ENCODE assay signal across 11 cellular contexts in genomic region chr15:70260096-70260495, GRCh38.
DNase-seq lines count a peak whose midpoint lies in the region; ATAC-seq and TF ChIP-seq lines count a peak whose summit lies in the region.
"Had no signal": no experiment of that assay in that cellular context is flagged by ENCODE, and none has a peak within 500 bp of the region (broad histone marks: within the 10 kb centered on the region; RNA-seq: fewer than 3 reads in every experiment).

No MANE protein-coding gene starts in this region.

- peaks cover 53% of the 10 kb centered on the region for H3K4me1 ChIP-seq in BLaER1

- H3K9me3 Mint-ChIP-seq in CD4-positive, alpha-beta T cell, result no peaks in the 10 kb centered on the region
- peaks cover 0 to 1% (median 0%) of the 10 kb centered on the region in 6 donors for H3K9me3 Mint-ChIP-seq in immature natural killer cell
- no peaks in the 10 kb centered on the region for H3K9me3 Mint-ChIP-seq in osteocyte (ENCODE audit: unreplicated experiment)

- H3K27me3 Mint-ChIP-seq in CD4-positive, alpha-beta T cell, result no peaks in the 10 kb centered on the region
- H3K27me3 Mint-ChIP-seq in immature natural killer cell (ENCODE audit: low read depth in 3 of 3), result peaks cover 6 to 16% (median 14%) of the 10 kb centered on the region in 3 donors
- peaks cover 77% of the 10 kb centered on the region for H3K27me3 Mint-ChIP-seq in osteocyte (ENCODE audit: unreplicated experiment)

- H3K4me3 Mint-ChIP-seq in CD4-positive, alpha-beta T cell, result peak overlapping the region; percentile 1
- H3K4me3 Mint-ChIP-seq in immature natural killer cell, result peak overlapping the region in 4 of 5 donors; percentile 76 to 93 (median 86)
- H3K4me3 Mint-ChIP-seq in osteocyte (ENCODE audit: unreplicated experiment), result no peak overlapping the region

- POLR2A ChIA-PET in CD4-positive, alpha-beta T cell (lab: Charles Lee), result interaction anchor here (0.6 kb wide), 1 partner anchor 271 kb away, joined by 3 read pairs; no protein-coding TSS in a partner anchor

- no peak overlapping the region for H3K27ac ChIP-seq in BLaER1
- no peak overlapping the region for H3K27ac ChIP-seq in CD4-positive, alpha-beta T cell (ENCODE audit: low read depth, low read length)
- H3K27ac ChIP-seq: pancreas had no signal

- 0 out of 2 replicates have a peak, but pooled peaks cover 3% of the 10 kb centered on the region for H3K9me3 ChIP-seq in BLaER1
- no peaks in the 10 kb centered on the region for H3K9me3 ChIP-seq in CD4-positive, alpha-beta T cell (ENCODE audit: control insufficient read depth, low read length)
- H3K9me3 ChIP-seq: pancreas had no signal

- no peak for DNase-seq in CD4-positive, alpha-beta T cell
- DNase-seq in RPMI8226, result peak; percentile 51
- DNase-seq in immature natural killer cell, result no peak
- DNase-seq in osteocyte (ENCODE audit: extremely low spot score, unreplicated experiment), result no peak
- no peak for DNase-seq in stimulated activated CD4-positive, alpha-beta T cell treated with anti-CD3 and anti-CD28 coated beads, Interleukin-1b, Interleukin-23, amount 100 ng/mL, for 48 hours
- DNase-seq: NCI-H1417 treated with DMSO at 0.1 percent for 48 hours; stimulated activated CD4-positive, alpha-beta T cell treated with anti-CD3 and anti-CD28 coated beads, Interleukin-4, amount 100 ng/mL, for 1 hour; stimulated activated CD8-positive, alpha-beta memory T cell treated with anti-CD3 and anti-CD28 coated beads, Interleukin-4, amount 100 ng/mL, for 48 hours had no signal

- ATAC-seq in CD4-positive, alpha-beta T cell (ENCODE audit: poor library complexity), result no peak
- ATAC-seq in GM19023 (IDR thresholded peaks at IDR 0.05; ENCODE audit: unreplicated experiment), result no peak
- ATAC-seq: pancreas had no signal

- TF ChIP-seq CTCF in CD4-positive, alpha-beta T cell (IDR thresholded peaks at IDR 0.05), result no peak
- TF ChIP-seq CTCF in osteocyte (IDR thresholded peaks at IDR 0.05), result no peak

- peak overlapping the region; percentile 90 for H3K4me2 ChIP-seq in BLaER1

- H3K27ac Mint-ChIP-seq in CD4-positive, alpha-beta T cell, result peak overlapping the region; percentile 84
- H3K27ac Mint-ChIP-seq in immature natural killer cell (peak overlapping the region in 3 of 6 donors; percentile 39 to 94 (median 74)), osteocyte (ENCODE audit: unreplicated experiment) (no peak overlapping the region)

- no peak overlapping the region for H3K4me3 ChIP-seq in BLaER1
- H3K4me3 ChIP-seq: pancreas had no signal

- no peak overlapping the region for H3K9ac ChIP-seq in BLaER1

- CTCF ChIA-PET in CD4-positive, alpha-beta T cell (lab: Charles Lee), result no interaction called here

- peaks cover 60% of the 10 kb centered on the region for H3K4me1 Mint-ChIP-seq in CD4-positive, alpha-beta T cell (ENCODE audit: low read depth)
- peaks cover 44 to 71% of the 10 kb centered on the region in 2 donors for H3K4me1 Mint-ChIP-seq in immature natural killer cell
- H3K4me1 Mint-ChIP-seq in osteocyte (ENCODE audit: unreplicated experiment), result peaks cover 2% of the 10 kb centered on the region

- H3K36me3 ChIP-seq in BLaER1, result no peaks in the 10 kb centered on the region
- H3K36me3 ChIP-seq: pancreas had no signal

- H4K20me1 ChIP-seq in BLaER1, result peaks cover 15% of the 10 kb centered on the region

- 0 out of 2 replicates have a peak, but pooled peaks cover 1% of the 10 kb centered on the region for H3K27me3 ChIP-seq in BLaER1
- H3K27me3 ChIP-seq in CD4-positive, alpha-beta T cell (ENCODE audit: control insufficient read depth, insufficient read depth, low read length), result no peaks in the 10 kb centered on the region
- H3K27me3 ChIP-seq: pancreas had no signal

- H3K36me3 Mint-ChIP-seq in CD4-positive, alpha-beta T cell (ENCODE audit: low read depth), result no peaks in the 10 kb centered on the region
- no peaks in the 10 kb centered on the region for H3K36me3 Mint-ChIP-seq in immature natural killer cell
- H3K36me3 Mint-ChIP-seq in osteocyte (ENCODE audit: unreplicated experiment), result no peaks in the 10 kb centered on the region

- intact Hi-C loops in CD4-positive, alpha-beta T cell (cut with DNase I, micrococcal nuclease), result loop anchor here in 1 of 2 experiments (5.0 kb wide), 1 partner anchor 553 kb away; no protein-coding TSS in a partner anchor
